18 cellular contexts compared by ENCODE assay signal in genomic region chr20:60266184-60266823, GRCh38.
DNase-seq lines count a peak whose midpoint lies in the region; ATAC-seq and TF ChIP-seq lines count a peak whose summit lies in the region.
"Had no signal": no experiment of that assay in that cellular context is flagged by ENCODE, and none has a peak within 500 bp of the region (broad histone marks: within the 10 kb centered on the region; RNA-seq: fewer than 3 reads in every experiment).

No MANE protein-coding gene starts in this region.

- POLR2A ChIA-PET in activated CD8-positive, alpha-beta T cell treated with anti-CD3 and anti-CD28 coated beads for 36 hours (lab: Charles Lee): no interaction called here

- H3K27ac Mint-ChIP-seq in activated naive CD4-positive, alpha-beta T cell treated with anti-CD3 and anti-CD28 coated beads for 36 hours: no peak overlapping the region
- no peak overlapping the region for H3K27ac Mint-ChIP-seq in activated CD8-positive, alpha-beta T cell treated with anti-CD3 and anti-CD28 coated beads for 36 hours
- H3K27ac Mint-ChIP-seq in stimulated activated memory B cell treated with anti-CD40 and anti-IgM and Interleukin-4, amounts not matched to agents 10 μg/mL and 1 μg/mL and 100 μg/mL, for 72 hours: no peak overlapping the region

- H3K27me3 Mint-ChIP-seq in activated naive CD4-positive, alpha-beta T cell treated with anti-CD3 and anti-CD28 coated beads for 36 hours (ENCODE audit: low read depth): peaks cover 4% of the 10 kb centered on the region
- no peaks in the 10 kb centered on the region for H3K27me3 Mint-ChIP-seq in activated CD8-positive, alpha-beta T cell treated with anti-CD3 and anti-CD28 coated beads for 36 hours
- H3K27me3 Mint-ChIP-seq in stimulated activated memory B cell treated with anti-CD40 and anti-IgM and Interleukin-4, amounts not matched to agents 10 μg/mL and 1 μg/mL and 100 μg/mL, for 72 hours: peaks cover 8% of the 10 kb centered on the region

- H3K4me1 Mint-ChIP-seq in activated naive CD4-positive, alpha-beta T cell treated with anti-CD3 and anti-CD28 coated beads for 36 hours (ENCODE audit: low read depth): peaks cover 11% of the 10 kb centered on the region
- H3K4me1 Mint-ChIP-seq in activated CD8-positive, alpha-beta T cell treated with anti-CD3 and anti-CD28 coated beads for 36 hours (ENCODE audit: low read depth): peaks cover 13% of the 10 kb centered on the region
- no peaks in the 10 kb centered on the region for H3K4me1 Mint-ChIP-seq in stimulated activated memory B cell treated with anti-CD40 and anti-IgM and Interleukin-4, amounts not matched to agents 10 μg/mL and 1 μg/mL and 100 μg/mL, for 72 hours

- no peak for TF ChIP-seq CTCF in activated CD8-positive, alpha-beta T cell treated with anti-CD3 and anti-CD28 coated beads for 36 hours (IDR thresholded peaks at IDR 0.05)

- H3K4me3 ChIP-seq in Jurkat, Clone E6-1 (ENCODE audit: low read length): no peak overlapping the region
- H3K4me3 ChIP-seq: A549, K562, PC-9 had no signal

- CTCF ChIA-PET in activated naive CD4-positive, alpha-beta T cell treated with anti-CD3 and anti-CD28 coated beads for 36 hours (lab: Charles Lee): no interaction called here
- CTCF ChIA-PET in activated CD8-positive, alpha-beta T cell treated with anti-CD3 and anti-CD28 coated beads for 36 hours (lab: Charles Lee): no interaction called here

- no peaks in the 10 kb centered on the region for H3K9me3 Mint-ChIP-seq in activated naive CD4-positive, alpha-beta T cell treated with anti-CD3 and anti-CD28 coated beads for 36 hours
- no peaks in the 10 kb centered on the region for H3K9me3 Mint-ChIP-seq in activated CD8-positive, alpha-beta T cell treated with anti-CD3 and anti-CD28 coated beads for 36 hours
- no peaks in the 10 kb centered on the region for H3K9me3 Mint-ChIP-seq in stimulated activated memory B cell treated with anti-CD40 and anti-IgM and Interleukin-4, amounts not matched to agents 10 μg/mL and 1 μg/mL and 100 μg/mL, for 72 hours

- peak; percentile 17 for DNase-seq in activated naive CD4-positive, alpha-beta T cell treated with anti-CD3 and anti-CD28 coated beads for 36 hours
- no peak for DNase-seq in activated naive CD4-positive, alpha-beta T cell treated with anti-CD3 and anti-CD28 coated beads, Interleukin-2, amount 50 U/mL, for 16 hours
- DNase-seq in Jurkat, Clone E6-1 (ENCODE audit: low read depth, low spot score): peak; percentile 99
- DNase-seq in activated CD8-positive, alpha-beta T cell treated with anti-CD3 and anti-CD28 coated beads for 36 hours: peak; percentile 32
- DNase-seq in SHP77 treated with DMSO at 0.1 percent for 48 hours (lab: John Stamatoyannopoulos, UW) (no peak), NCI-H187 (lab: John Stamatoyannopoulos, UW) (no peak)
- DNase-seq: Calu3, HCEC 1CT, NCI-H1436, NCI-H2029 treated with DMSO at 0.1 percent for 48 hours, NCI-H2171 treated with DMSO at 0.1 percent for 48 hours, NCI-H446 treated with DMSO at 0.1 percent for 48 hours, NCI-H774, PC-9 had no signal

- H3K4me3 Mint-ChIP-seq in activated naive CD4-positive, alpha-beta T cell treated with anti-CD3 and anti-CD28 coated beads for 36 hours: no peak overlapping the region
- H3K4me3 Mint-ChIP-seq in activated CD8-positive, alpha-beta T cell treated with anti-CD3 and anti-CD28 coated beads for 36 hours: no peak overlapping the region
- H3K4me3 Mint-ChIP-seq in stimulated activated memory B cell treated with anti-CD40 and anti-IgM and Interleukin-4, amounts not matched to agents 10 μg/mL and 1 μg/mL and 100 μg/mL, for 72 hours: no peak overlapping the region

- H3K36me3 Mint-ChIP-seq in activated naive CD4-positive, alpha-beta T cell treated with anti-CD3 and anti-CD28 coated beads for 36 hours (ENCODE audit: low read depth): no peaks in the 10 kb centered on the region
- H3K36me3 Mint-ChIP-seq in activated CD8-positive, alpha-beta T cell treated with anti-CD3 and anti-CD28 coated beads for 36 hours (ENCODE audit: low read depth): no peaks in the 10 kb centered on the region
- no peaks in the 10 kb centered on the region for H3K36me3 Mint-ChIP-seq in stimulated activated memory B cell treated with anti-CD40 and anti-IgM and Interleukin-4, amounts not matched to agents 10 μg/mL and 1 μg/mL and 100 μg/mL, for 72 hours

- intact Hi-C loops in activated naive CD4-positive, alpha-beta T cell treated with anti-CD3 and anti-CD28 coated beads for 36 hours (cut with micrococcal nuclease): no loop called here
- intact Hi-C loops in activated CD8-positive, alpha-beta T cell treated with anti-CD3 and anti-CD28 coated beads for 36 hours (cut with micrococcal nuclease): no loop called here

- no peak for ATAC-seq in activated CD8-positive, alpha-beta T cell treated with anti-CD3 and anti-CD28 coated beads for 36 hours
- peak; percentile 49 for ATAC-seq in stimulated activated memory B cell treated with anti-CD40 and anti-IgM and Interleukin-4, amounts not matched to agents 10 μg/mL and 1 μg/mL and 100 μg/mL, for 72 hours
- no peak for ATAC-seq in HG02970 (IDR thresholded peaks at IDR 0.05; ENCODE audit: low FRiP score, unreplicated experiment)
- ATAC-seq: A549, K562 had no signal

Comparison
In these comparisons a context has a peak if more than half of its experiments do, and no peak if none do; other contexts are left out.
1. DNase-seq: peak in activated naive CD4-positive, alpha-beta T cell treated with anti-CD3 and anti-CD28 coated beads for 36 hours (single experiment), Jurkat, Clone E6-1 (single experiment) and activated CD8-positive, alpha-beta T cell treated with anti-CD3 and anti-CD28 coated beads for 36 hours (single experiment); none in activated naive CD4-positive, alpha-beta T cell treated with anti-CD3 and anti-CD28 coated beads, Interleukin-2, amount 50 U/mL, for 16 hours (single experiment), SHP77 treated with DMSO at 0.1 percent for 48 hours (single experiment) and NCI-H187 (0 of 2).